In genomic region chr19:10102787-10103236, GRCh38 we compare ENCODE assay signal across 9 cellular contexts.
DNase-seq lines count a peak whose midpoint lies in the region; ATAC-seq and TF ChIP-seq lines count a peak whose summit lies in the region.
"Had no signal": no experiment of that assay in that cellular context is flagged by ENCODE, and none has a peak within 500 bp of the region (broad histone marks: within the 10 kb centered on the region; RNA-seq: fewer than 3 reads in every experiment).

No MANE protein-coding gene starts in this region.

- H3K27ac Mint-ChIP-seq in nephron progenitor cell, result no peak overlapping the region

- no peaks in the 10 kb centered on the region for H3K9me3 Mint-ChIP-seq in nephron progenitor cell

- no peak overlapping the region for H3K4me3 ChIP-seq in NB4 (ENCODE audit: low read depth, low read length)
- H3K4me3 ChIP-seq: pancreas had no signal

- peak; percentile 28 for ATAC-seq in GM21381 (IDR thresholded peaks at IDR 0.05; ENCODE audit: unreplicated experiment)
- ATAC-seq: pancreas had no signal

- peaks cover 9% of the 10 kb centered on the region for H3K36me3 Mint-ChIP-seq in nephron progenitor cell (ENCODE audit: low read depth)

- H3K4me1 Mint-ChIP-seq in nephron progenitor cell, result peaks cover 64% of the 10 kb centered on the region

- H3K4me3 Mint-ChIP-seq in nephron progenitor cell, result no peak overlapping the region

- H3K27me3 Mint-ChIP-seq in nephron progenitor cell (ENCODE audit: low read depth, poor library complexity), result peaks cover 34% of the 10 kb centered on the region

- TF ChIP-seq CTCF in NB4 (IDR thresholded peaks at IDR 0.05; ENCODE audit: low read depth, low read length), result no peak
- no peak for TF ChIP-seq CTCF in nephron progenitor cell (IDR thresholded peaks at IDR 0.05)

- peak; percentile 52 for DNase-seq in GDM1 (lab: John Stamatoyannopoulos, UW)
- peak; percentile 70 for DNase-seq in NB4 (ENCODE audit: low read depth)
- peak; percentile 87 for DNase-seq in left kidney (ENCODE audit: low read depth, low spot score)
- no peak for DNase-seq in cerebellar cortex (ENCODE audit: low spot score)
- no peak for DNase-seq in NCI-H1930 (lab: John Stamatoyannopoulos, UW)
- no peak for DNase-seq in HuH-7 (ENCODE audit: low spot score)
- no peak for DNase-seq in nephron progenitor cell

- TF ChIP-seq POLR2A in NB4 (IDR thresholded peaks at IDR 0.05; ENCODE audit: extremely low read depth, insufficient read length), result no peak

Comparison
In these comparisons a context has a peak if more than half of its experiments do, and no peak if none do; other contexts are left out.
1. DNase-seq: peak in GDM1 (single experiment), NB4 (single experiment) and left kidney (single experiment); none in cerebellar cortex (single experiment), NCI-H1930 (0 of 2), HuH-7 (single experiment) and nephron progenitor cell (single experiment).